In the genomic region with DNA sequence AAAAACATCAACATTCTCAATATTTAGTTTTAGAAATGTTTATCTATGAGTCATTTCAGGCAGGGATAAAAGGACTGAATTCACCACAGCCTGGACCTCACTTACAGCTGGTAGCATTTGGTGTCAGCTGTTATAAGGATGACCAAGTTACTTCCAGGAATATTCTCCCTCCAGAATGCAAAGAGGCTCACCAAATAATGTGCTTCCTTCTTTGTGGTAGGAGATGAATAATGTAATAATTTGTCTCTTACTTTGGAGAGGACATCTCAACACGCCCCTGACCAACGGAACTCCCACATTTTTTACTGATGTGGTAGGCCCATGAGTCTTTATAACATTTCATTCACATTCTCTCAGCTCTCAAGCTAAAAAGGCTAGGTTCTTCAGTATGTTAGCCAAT, we compare ENCODE assay signal across 15 cellular contexts.
DNase-seq lines count a peak whose midpoint lies in the region; FAIRE-seq and TF ChIP-seq lines count a peak whose summit lies in the region.
"Had no signal": no experiment of that assay in that cellular context is flagged by ENCODE, and none has a peak within 500 bp of the region (broad histone marks: within the 10 kb centered on the region; RNA-seq: fewer than 3 reads in every experiment).

No MANE protein-coding gene starts in this region.

- H3K4me1 ChIP-seq in astrocyte (ENCODE audit: insufficient read depth, low read length) (peaks cover 6% of the 10 kb centered on the region), thyroid gland (peaks cover 0 to under 1% of the 10 kb centered on the region in 2 donors), HAP-1 (no peaks in the 10 kb centered on the region)
- H3K4me1 ChIP-seq: breast epithelium, tibial artery had no signal

- H3K36me3 Mint-ChIP-seq in astrocyte (ENCODE audit: low read depth, unreplicated experiment) = no peaks in the 10 kb centered on the region
- H3K36me3 Mint-ChIP-seq: naive thymus-derived CD8-positive, alpha-beta T cell had no signal

- no peaks in the 10 kb centered on the region for H3K27me3 Mint-ChIP-seq in astrocyte (ENCODE audit: low read depth, unreplicated experiment)
- H3K27me3 Mint-ChIP-seq: naive thymus-derived CD8-positive, alpha-beta T cell had no signal

- H4K20me1 ChIP-seq in astrocyte (ENCODE audit: insufficient read depth, low read length) = no peaks in the 10 kb centered on the region

- in situ Hi-C loops in HAP-1 (cut with MboI; ENCODE audit: low sequenced_read_pairs) = no loop called here

- TF ChIP-seq CTCF in astrocyte (IDR thresholded peaks at IDR 0.05; ENCODE audit: insufficient read depth, low read depth, low read length) (no peak), thyroid gland (IDR thresholded peaks at IDR 0.05) (no peak)

- no peaks in the 10 kb centered on the region for H3K9me3 Mint-ChIP-seq in astrocyte (ENCODE audit: unreplicated experiment)

- H3K9ac ChIP-seq in astrocyte (ENCODE audit: low read length) = no peak overlapping the region

- DNase-seq in HCEC 1CT (peak; percentile 93), astrocyte (ENCODE audit: low read depth) (peak; percentile 92), foreskin melanocyte (peak; percentile 69), skeletal muscle cell (ENCODE audit: low read depth) (peak; percentile 68), thyroid gland (no peak), HAP-1 (ENCODE audit: low spot score in 2 of 2) (no peak), NCI-H187 (lab: John Stamatoyannopoulos, UW) (no peak)
- DNase-seq: left colon; naive thymus-derived CD8-positive, alpha-beta T cell; NCI-H1048; NCI-H2227 treated with DMSO at 0.1 percent for 48 hours; stimulated activated CD4-positive, alpha-beta T cell treated with anti-CD3 and anti-CD28 coated beads, Interleukin-1b, Interleukin-23, amount 100 ng/mL, for 48 hours; tibial artery; WERI-Rb-1 had no signal

- FAIRE-seq in astrocyte (lab: Jason Lieb, UNC) = no peak

- H3K36me3 ChIP-seq in astrocyte (ENCODE audit: insufficient read depth, low read length) (no peaks in the 10 kb centered on the region), thyroid gland (no peaks in the 10 kb centered on the region), HAP-1 (replicated peaks) (no peaks in the 10 kb centered on the region)
- H3K36me3 ChIP-seq: breast epithelium, tibial artery, WERI-Rb-1 had no signal

- H3K4me1 Mint-ChIP-seq in astrocyte (ENCODE audit: low read depth, unreplicated experiment) = peaks cover 20% of the 10 kb centered on the region
- H3K4me1 Mint-ChIP-seq: naive thymus-derived CD8-positive, alpha-beta T cell had no signal

- TF ChIP-seq POLR2A in thyroid gland (IDR thresholded peaks at IDR 0.05) = no peak

- peak overlapping the region; percentile 82 for H3K27ac Mint-ChIP-seq in astrocyte (ENCODE audit: unreplicated experiment)
- H3K27ac Mint-ChIP-seq: naive thymus-derived CD8-positive, alpha-beta T cell had no signal

- no peaks in the 10 kb centered on the region for H3K79me2 ChIP-seq in astrocyte (ENCODE audit: insufficient read depth, low read length)

- H3K27ac ChIP-seq in astrocyte (ENCODE audit: low read depth, low read length) (no peak overlapping the region), thyroid gland (no peak overlapping the region)
- H3K27ac ChIP-seq: breast epithelium, tibial artery, WERI-Rb-1 had no signal

- H3K4me3 Mint-ChIP-seq in astrocyte (ENCODE audit: unreplicated experiment) = no peak overlapping the region
- H3K4me3 Mint-ChIP-seq: naive thymus-derived CD8-positive, alpha-beta T cell had no signal

- H3K27me3 ChIP-seq in astrocyte (ENCODE audit: insufficient read depth, low read length) (no peaks in the 10 kb centered on the region), thyroid gland (no peaks in the 10 kb centered on the region), HAP-1 (ENCODE audit: low read depth) (no peaks in the 10 kb centered on the region)
- H3K27me3 ChIP-seq: breast epithelium, tibial artery had no signal

- WGBS in thyroid gland, 2 donors = 88 to 94% methylated on average over 2 of the region's 2 CpGs

- H3K4me3 ChIP-seq in astrocyte (ENCODE audit: insufficient read depth, low read depth, low read length) (no peak overlapping the region), skeletal muscle cell (ENCODE audit: low read depth, low read length) (no peak overlapping the region), thyroid gland (replicated peaks in 1 of 3) (no peak overlapping the region), HAP-1 (no peak overlapping the region)
- H3K4me3 ChIP-seq: breast epithelium, tibial artery had no signal

- intact Hi-C loops in thyroid gland (cut with DNase I) = no loop called here

- no peak overlapping the region for H2AFZ ChIP-seq in astrocyte (ENCODE audit: low read depth, low read length)

- no peak overlapping the region for H3K4me2 ChIP-seq in astrocyte (ENCODE audit: low read length)

- H3K9me3 ChIP-seq in astrocyte (ENCODE audit: insufficient read depth, low read depth, low read length) = no peaks in the 10 kb centered on the region
- H3K9me3 ChIP-seq in thyroid gland = no peaks in the 10 kb centered on the region
- no peaks in the 10 kb centered on the region for H3K9me3 ChIP-seq in HAP-1
- H3K9me3 ChIP-seq: breast epithelium, tibial artery had no signal

Comparison
In these comparisons a context has a peak if more than half of its experiments do, and no peak if none do; other contexts are left out.
1. DNase-seq: peak in HCEC 1CT (single experiment), astrocyte (single experiment), foreskin melanocyte (single experiment) and skeletal muscle cell (single experiment); none in thyroid gland (0 of 2), HAP-1 (0 of 2) and NCI-H187 (0 of 2).